In genomic region chr3:17733270-17733669, GRCh38 we compare ENCODE assay signal across 21 cellular contexts. TPM values are rescaled to one million over a fixed set of nuclear protein-coding genes. Genes with fewer than 3 reads are reported as not detected.
DNase-seq lines count a peak whose midpoint lies in the region; ATAC-seq, FAIRE-seq and TF ChIP-seq lines count a peak whose summit lies in the region.
"Had no signal": no experiment of that assay in that cellular context is flagged by ENCODE, and none has a peak within 500 bp of the region (broad histone marks: within the 10 kb centered on the region; RNA-seq: fewer than 3 reads in every experiment).

No MANE protein-coding gene starts in this region.

- no peak overlapping the region for H3K27ac ChIP-seq in left ventricle myocardium inferior (replicated peaks)
- H3K27ac ChIP-seq: 22Rv1, HL-60 had no signal

- peaks cover 7% of the 10 kb centered on the region for H3K36me3 ChIP-seq in left ventricle myocardium inferior
- H3K36me3 ChIP-seq: BE2C had no signal

- peaks cover 31% of the 10 kb centered on the region for H3K36me3 Mint-ChIP-seq in activated naive CD4-positive, alpha-beta T cell treated with anti-CD3 and anti-CD28 coated beads, Interleukin-2, amount 10 ng/mL, durations not matched to agents 7 days and 5 days
- peaks cover 11 to 49% of the 10 kb centered on the region in 2 donors for H3K36me3 Mint-ChIP-seq in activated naive CD4-positive, alpha-beta T cell treated with anti-CD3 and anti-CD28 coated beads, Interleukin-2, amount 50 U/mL, for 72 hours
- H3K36me3 Mint-ChIP-seq in activated T-helper 17 cell treated with anti-CD3 and anti-CD28 coated beads, Interleukin-2, amount 50 U/mL, for 72 hours (ENCODE audit: low read depth), result peaks cover 32% of the 10 kb centered on the region
- H3K36me3 Mint-ChIP-seq in neural crest cell (ENCODE audit: low read depth) (peaks cover 25% of the 10 kb centered on the region), nephron progenitor cell (ENCODE audit: low read depth) (peaks cover 77% of the 10 kb centered on the region)

- FAIRE-seq in H54 (lab: Jason Lieb, UNC), result peak; percentile 15

- H3K4me3 Mint-ChIP-seq in activated naive CD4-positive, alpha-beta T cell treated with anti-CD3 and anti-CD28 coated beads, Interleukin-2, amount 10 ng/mL, durations not matched to agents 7 days and 5 days, result no peak overlapping the region
- peak overlapping the region; percentile 45 for H3K4me3 Mint-ChIP-seq in activated T-helper 17 cell treated with anti-CD3 and anti-CD28 coated beads, Interleukin-2, amount 50 U/mL, for 72 hours
- H3K4me3 Mint-ChIP-seq in neural crest cell, result no peak overlapping the region
- H3K4me3 Mint-ChIP-seq in nephron progenitor cell, result no peak overlapping the region

- no peak overlapping the region for H3K4me3 ChIP-seq in left ventricle myocardium inferior
- H3K4me3 ChIP-seq: HAP-1 had no signal

- DNase-seq in activated naive CD4-positive, alpha-beta T cell treated with anti-CD3 and anti-CD28 coated beads, Interleukin-2, amount 10 ng/mL, durations not matched to agents 7 days and 5 days, result no peak
- DNase-seq in activated naive CD4-positive, alpha-beta T cell treated with anti-CD3 and anti-CD28 coated beads, Interleukin-2, amount 50 U/mL, for 72 hours (ENCODE audit: low spot score in 2 of 2), result no peak
- no peak for DNase-seq in H54 (ENCODE audit: insufficient read length, low spot score)
- DNase-seq in neural crest cell (ENCODE audit: low read depth, low spot score), result no peak
- no peak for DNase-seq in nephron progenitor cell
- DNase-seq in left ventricle myocardium inferior, result no peak
- DNase-seq: BE2C, DND-41, IMR-90, Karpas-422, MM.1S, NCI-H1092, NCI-H1694 treated with DMSO at 0.1 percent for 48 hours, NCI-H510A treated with DMSO at 0.1 percent for 48 hours, NCI-H774, SHP77 treated with DMSO at 0.1 percent for 48 hours had no signal

- no peaks in the 10 kb centered on the region for H3K9me3 Mint-ChIP-seq in activated naive CD4-positive, alpha-beta T cell treated with anti-CD3 and anti-CD28 coated beads, Interleukin-2, amount 10 ng/mL, durations not matched to agents 7 days and 5 days
- H3K9me3 Mint-ChIP-seq in activated naive CD4-positive, alpha-beta T cell treated with anti-CD3 and anti-CD28 coated beads, Interleukin-2, amount 50 U/mL, for 72 hours, result no peaks in the 10 kb centered on the region
- no peaks in the 10 kb centered on the region for H3K9me3 Mint-ChIP-seq in activated T-helper 17 cell treated with anti-CD3 and anti-CD28 coated beads, Interleukin-2, amount 50 U/mL, for 72 hours
- H3K9me3 Mint-ChIP-seq in neural crest cell, result peaks cover 5% of the 10 kb centered on the region
- peaks cover 34% of the 10 kb centered on the region for H3K9me3 Mint-ChIP-seq in nephron progenitor cell

- peak overlapping the region; percentile 8 for H3K27ac Mint-ChIP-seq in activated naive CD4-positive, alpha-beta T cell treated with anti-CD3 and anti-CD28 coated beads, Interleukin-2, amount 10 ng/mL, durations not matched to agents 7 days and 5 days
- H3K27ac Mint-ChIP-seq in activated naive CD4-positive, alpha-beta T cell treated with anti-CD3 and anti-CD28 coated beads, Interleukin-2, amount 50 U/mL, for 72 hours, result no peak overlapping the region
- H3K27ac Mint-ChIP-seq in activated T-helper 17 cell treated with anti-CD3 and anti-CD28 coated beads, Interleukin-2, amount 50 U/mL, for 72 hours, result peak overlapping the region; percentile 13
- H3K27ac Mint-ChIP-seq in neural crest cell (ENCODE audit: unreplicated experiment), result peak overlapping the region; percentile 45
- H3K27ac Mint-ChIP-seq in nephron progenitor cell, result no peak overlapping the region

- H3K27me3 Mint-ChIP-seq in activated naive CD4-positive, alpha-beta T cell treated with anti-CD3 and anti-CD28 coated beads, Interleukin-2, amount 10 ng/mL, durations not matched to agents 7 days and 5 days, result no peaks in the 10 kb centered on the region
- no peaks in the 10 kb centered on the region for H3K27me3 Mint-ChIP-seq in activated T-helper 17 cell treated with anti-CD3 and anti-CD28 coated beads, Interleukin-2, amount 50 U/mL, for 72 hours
- H3K27me3 Mint-ChIP-seq in neural crest cell (ENCODE audit: low read depth), result no peaks in the 10 kb centered on the region
- H3K27me3 Mint-ChIP-seq in nephron progenitor cell (ENCODE audit: low read depth, poor library complexity), result no peaks in the 10 kb centered on the region

- CTCF ChIA-PET in activated naive CD4-positive, alpha-beta T cell treated with anti-CD3 and anti-CD28 coated beads, Interleukin-2, amount 10 ng/mL, durations not matched to agents 7 days and 5 days (lab: Charles Lee), result no interaction called here

- no peak for TF ChIP-seq POLR2A in H54 (IDR thresholded peaks at IDR 0.05; ENCODE audit: low read depth, low read length)

- no peaks in the 10 kb centered on the region for H3K27me3 ChIP-seq in left ventricle myocardium inferior (ENCODE audit: low read depth)
- H3K27me3 ChIP-seq: BE2C had no signal

- peaks cover 7% of the 10 kb centered on the region for H3K9me3 ChIP-seq in left ventricle myocardium inferior (replicated peaks)
- H3K9me3 ChIP-seq: BE2C had no signal

- no peak for ATAC-seq in activated naive CD4-positive, alpha-beta T cell treated with anti-CD3 and anti-CD28 coated beads, Interleukin-2, amount 50 U/mL, for 72 hours
- ATAC-seq in activated T-helper 17 cell treated with anti-CD3 and anti-CD28 coated beads, Interleukin-2, amount 50 U/mL, for 72 hours (replicated peaks), result no peak
- ATAC-seq in HG03469 (IDR thresholded peaks at IDR 0.05; ENCODE audit: unreplicated experiment), result no peak

- intact Hi-C loops in left ventricle myocardium inferior (cut with micrococcal nuclease), result no loop called here

- peaks cover 20% of the 10 kb centered on the region for H3K4me1 ChIP-seq in left ventricle myocardium inferior
- H3K4me1 ChIP-seq: BE2C had no signal

- TF ChIP-seq CTCF in neural crest cell (conservative IDR thresholded peaks at IDR 0.05), result no peak
- TF ChIP-seq CTCF in nephron progenitor cell (IDR thresholded peaks at IDR 0.05), result no peak
- no peak for TF ChIP-seq CTCF in left ventricle myocardium inferior (IDR thresholded peaks at IDR 0.05; ENCODE audit: borderline replicate concordance)

- H3K4me1 Mint-ChIP-seq in activated naive CD4-positive, alpha-beta T cell treated with anti-CD3 and anti-CD28 coated beads, Interleukin-2, amount 10 ng/mL, durations not matched to agents 7 days and 5 days, result peaks cover 21% of the 10 kb centered on the region
- H3K4me1 Mint-ChIP-seq in activated T-helper 17 cell treated with anti-CD3 and anti-CD28 coated beads, Interleukin-2, amount 50 U/mL, for 72 hours, result peaks cover 23% of the 10 kb centered on the region
- H3K4me1 Mint-ChIP-seq in neural crest cell, result peaks cover 12% of the 10 kb centered on the region
- H3K4me1 Mint-ChIP-seq in nephron progenitor cell, result peaks cover 24% of the 10 kb centered on the region

RNA-seq across cellular contexts. Expression of gene TBC1D5, which starts 9.2 kb away (rescaled TPM):
- total RNA-seq in activated naive CD4-positive, alpha-beta T cell treated with anti-CD3 and anti-CD28 coated beads, Interleukin-2, amount 50 U/mL, for 72 hours, result 10 to 100 TPM; 54.8 to 55.9 TPM
- total RNA-seq in activated T-helper 17 cell treated with anti-CD3 and anti-CD28 coated beads, Interleukin-2, amount 50 U/mL, for 72 hours, result 10 to 100 TPM; 43.9 to 53.2 TPM
- 51.2 and 52.6 TPM in 2 replicates for total RNA-seq in neural crest cell
- 26.9 TPM for total RNA-seq in left ventricle myocardium inferior

Comparison
In these comparisons a context has a peak if more than half of its experiments do, and no peak if none do; other contexts are left out.
1. H3K27ac Mint-ChIP-seq: peak in activated naive CD4-positive, alpha-beta T cell treated with anti-CD3 and anti-CD28 coated beads, Interleukin-2, amount 10 ng/mL, durations not matched to agents 7 days and 5 days (single experiment), activated T-helper 17 cell treated with anti-CD3 and anti-CD28 coated beads, Interleukin-2, amount 50 U/mL, for 72 hours (single experiment) and neural crest cell (single experiment); none in activated naive CD4-positive, alpha-beta T cell treated with anti-CD3 and anti-CD28 coated beads, Interleukin-2, amount 50 U/mL, for 72 hours (0 of 2) and nephron progenitor cell (single experiment).